24 cellular contexts compared by ENCODE assay signal in genomic region chr14:23442721-23443356, GRCh38. TPM values are rescaled to one million over a fixed set of nuclear protein-coding genes. Genes with fewer than 3 reads are reported as not detected.
A peak's percentile ranks its signal among the peaks of the same experiment; 100 is the strongest.
DNase-seq lines count a peak whose midpoint lies in the region; ATAC-seq and TF ChIP-seq lines count a peak whose summit lies in the region.
"Had no signal": no experiment of that assay in that cellular context is flagged by ENCODE, and none has a peak within 500 bp of the region (broad histone marks: within the 10 kb centered on the region; RNA-seq: fewer than 3 reads in every experiment).

No MANE protein-coding gene starts in this region.

- TF ChIP-seq CTCF in brain (conservative IDR thresholded peaks at IDR 0.05) (no peak), right atrium auricular region (IDR thresholded peaks at IDR 0.05) (no peak), parathyroid adenoma (IDR thresholded peaks at IDR 0.05) (no peak), upper lobe of right lung (IDR thresholded peaks at IDR 0.05) (no peak)

- intact Hi-C loops in upper lobe of right lung (cut with DNase I), result no loop called here

- H3K9ac ChIP-seq in parathyroid adenoma, result no peak overlapping the region

- H3K36me3 ChIP-seq in right atrium auricular region (no peaks in the 10 kb centered on the region), parathyroid adenoma (ENCODE audit: control insufficient read depth, insufficient read depth, low read length) (no peaks in the 10 kb centered on the region), upper lobe of right lung (no peaks in the 10 kb centered on the region)
- H3K36me3 ChIP-seq: esophagus muscularis mucosa, neutrophil, thoracic aorta had no signal

- peak overlapping the region; percentile 29 for H2AFZ ChIP-seq in parathyroid adenoma

- H3K36me3 Mint-ChIP-seq in brain, result no peaks in the 10 kb centered on the region

- H3K27ac ChIP-seq in right atrium auricular region, result peak overlapping the region; percentile 86 to 92
- H3K27ac ChIP-seq in parathyroid adenoma, result no peak overlapping the region
- no peak overlapping the region for H3K27ac ChIP-seq in upper lobe of right lung
- H3K27ac ChIP-seq: C4-2B, esophagus muscularis mucosa, neutrophil, thoracic aorta had no signal

- peak overlapping the region in 3 of 5 experiments; percentile 3 to 94 (median 73) for H3K27ac Mint-ChIP-seq in brain
- H3K27ac Mint-ChIP-seq: activated naive CD4-positive, alpha-beta T cell treated with anti-CD3 and anti-CD28 coated beads for 36 hours had no signal

- ATAC-seq in HG03045 (IDR thresholded peaks at IDR 0.05; ENCODE audit: unreplicated experiment), result no peak
- no peak for ATAC-seq in upper lobe of right lung
- ATAC-seq in SK-N-SH treated with all-trans-retinoic acid at 6 μM for 48 hours, result no peak
- ATAC-seq: left colon had no signal

- H3K4me1 ChIP-seq in right atrium auricular region, result peaks cover 0 to 50% of the 10 kb centered on the region in 2 donors
- peaks cover 9% of the 10 kb centered on the region for H3K4me1 ChIP-seq in parathyroid adenoma
- no peaks in the 10 kb centered on the region for H3K4me1 ChIP-seq in upper lobe of right lung

- H3K27me3 ChIP-seq in right atrium auricular region (no peaks in the 10 kb centered on the region), parathyroid adenoma (ENCODE audit: control insufficient read depth, insufficient read depth, low read length) (no peaks in the 10 kb centered on the region), upper lobe of right lung (no peaks in the 10 kb centered on the region)
- H3K27me3 ChIP-seq: esophagus muscularis mucosa had no signal

- no peaks in the 10 kb centered on the region for H3K79me2 ChIP-seq in parathyroid adenoma

- no peaks in the 10 kb centered on the region for H3K9me3 Mint-ChIP-seq in brain
- H3K9me3 Mint-ChIP-seq: activated naive CD4-positive, alpha-beta T cell treated with anti-CD3 and anti-CD28 coated beads for 36 hours; central memory CD8-positive, alpha-beta T cell had no signal

- peak; percentile 95 for DNase-seq in GOT3 (lab: John Stamatoyannopoulos, UW)
- peak; percentile 56 for DNase-seq in right atrium auricular region (ENCODE audit: low spot score)
- no peak for DNase-seq in upper lobe of right lung
- DNase-seq in NCI-H146 (lab: John Stamatoyannopoulos, UW), result no peak
- DNase-seq: activated CD4-positive, alpha-beta T cell treated with anti-CD3 and anti-CD28 coated beads, Interleukin-2, amount 50 U/mL, for 1 hour; activated naive CD4-positive, alpha-beta T cell treated with anti-CD3 and anti-CD28 coated beads for 36 hours; activated T-cell treated with anti-CD3 and anti-CD28 coated beads, Interleukin-2, amount 50 U/mL, for 1 hour; effector CD8-positive, alpha-beta T cell; left colon; MM.1S; NCI-H748 treated with DMSO at 0.1 percent for 48 hours; OCI-M1; SHP77 treated with DMSO at 0.1 percent for 48 hours; T-helper 1 cell had no signal

- H3K4me3 ChIP-seq in right atrium auricular region (peak overlapping the region in 1 of 2 donors; percentile 26), parathyroid adenoma (ENCODE audit: low read depth, low read length) (no peak overlapping the region), upper lobe of right lung (no peak overlapping the region)
- H3K4me3 ChIP-seq: esophagus muscularis mucosa, thoracic aorta had no signal

- H3K4me2 ChIP-seq in parathyroid adenoma (ENCODE audit: low read length), result no peak overlapping the region

- peak overlapping the region in 1 of 5 experiments; percentile 16 for H3K4me3 Mint-ChIP-seq in brain
- H3K4me3 Mint-ChIP-seq: activated naive CD4-positive, alpha-beta T cell treated with anti-CD3 and anti-CD28 coated beads for 36 hours; central memory CD8-positive, alpha-beta T cell had no signal

- H3K4me1 Mint-ChIP-seq in brain, result peaks cover 64% of the 10 kb centered on the region
- H3K4me1 Mint-ChIP-seq: central memory CD8-positive, alpha-beta T cell had no signal

- H3K9me3 ChIP-seq in right atrium auricular region (no peaks in the 10 kb centered on the region), parathyroid adenoma (ENCODE audit: control insufficient read depth, low read length) (no peaks in the 10 kb centered on the region), upper lobe of right lung (no peaks in the 10 kb centered on the region)
- H3K9me3 ChIP-seq: esophagus muscularis mucosa, neutrophil, thoracic aorta had no signal

- no peaks in the 10 kb centered on the region for H3K27me3 Mint-ChIP-seq in brain

TF ChIP-seq in SK-N-SH treated with all-trans-retinoic acid at 6 μM for 48 hours, 23 proteins besides CTCF, POLR2A, EP300 and RAD21:
- no peak for TF ChIP-seq RARB (CRISPR knock-in tag; IDR thresholded peaks at IDR 0.05)
- TF ChIP-seq ZNF8 (CRISPR knock-in tag; IDR thresholded peaks at IDR 0.05), result no peak
- no peak for TF ChIP-seq ZFP3 (CRISPR knock-in tag; IDR thresholded peaks at IDR 0.05)
- no peak for TF ChIP-seq SNAI2 (CRISPR knock-in tag; IDR thresholded peaks at IDR 0.05)
- no peak for TF ChIP-seq TSHZ2 (CRISPR knock-in tag; IDR thresholded peaks at IDR 0.05)
- TF ChIP-seq GLIS3 (CRISPR knock-in tag; IDR thresholded peaks at IDR 0.05), result no peak

RNA-seq across cellular contexts. Expression of gene MYH7, which starts 7.4 kb away (rescaled TPM):
- polyA plus RNA-seq in brain (ENCODE audit: insufficient read depth, low read depth, low replicate concordance), result 0.56 TPM
- total RNA-seq in right atrium auricular region, result 1,000 to 10,000 TPM; 1,082 to 4,592 TPM
- 0.12 TPM for total RNA-seq in upper lobe of right lung
- total RNA-seq: activated naive CD4-positive, alpha-beta T cell treated with anti-CD3 and anti-CD28 coated beads for 36 hours; left colon; renal cortical epithelial cell had no signal

RNA-seq across cellular contexts. Expression of gene NGDN, which starts 26.7 kb away (rescaled TPM):
- polyA plus RNA-seq in brain (ENCODE audit: insufficient read depth, low read depth, low replicate concordance), result 32.0 TPM
- total RNA-seq in right atrium auricular region (10 to 100 TPM; 19.5 to 24.3 TPM), upper lobe of right lung (32.3 TPM)

RNA-seq across cellular contexts. Expression of gene MYH6, which starts 34.8 kb away (rescaled TPM):
- not detected for polyA plus RNA-seq in brain (ENCODE audit: insufficient read depth, low read depth, low replicate concordance)
- over 10,000 TPM in 1 of 2 donors, 1,000 to 10,000 TPM in 1; 8,253 to 13,240 TPM for total RNA-seq in right atrium auricular region
- 3.4 TPM for total RNA-seq in upper lobe of right lung
- total RNA-seq: activated naive CD4-positive, alpha-beta T cell treated with anti-CD3 and anti-CD28 coated beads for 36 hours; left colon; renal cortical epithelial cell; thoracic aorta had no signal

Comparison
In these comparisons a context has a peak if more than half of its experiments do, and no peak if none do; other contexts are left out.
1. DNase-seq: peak in GOT3 (single experiment) and right atrium auricular region (single experiment); none in upper lobe of right lung (single experiment) and NCI-H146 (single experiment).
2. H3K27ac ChIP-seq: peak in right atrium auricular region (2 of 2); none in parathyroid adenoma (single experiment) and upper lobe of right lung (single experiment).
3. RNA of gene MYH7, which starts 7.4 kb away (total RNA-seq): 1,082 to 4,592 TPM in right atrium auricular region; 0.12 TPM in upper lobe of right lung (single experiment); every median in the first group is over 100 times any median in the second.
4. RNA of gene MYH6, which starts 34.8 kb away (total RNA-seq): 8,253 to 13,240 TPM in right atrium auricular region; 3.4 TPM in upper lobe of right lung (single experiment); every median in the first group is over 1,000 times any median in the second.